Comparison of ENCODE assay signal across 24 cellular contexts in genomic region chr3:104412608-104413580, GRCh38.
"Had no signal": no experiment of that assay in that cellular context is flagged by ENCODE, and none has a peak within 500 bp of the region (broad histone marks: within the 10 kb centered on the region; RNA-seq: fewer than 3 reads in every experiment).

No MANE protein-coding gene starts in this region.

- H3K36me3 ChIP-seq: heart left ventricle, lower lobe of right lung, sigmoid colon, thyroid gland had no signal

- FAIRE-seq: endometrium, islet of Langerhans had no signal

- H3K4me1 ChIP-seq: heart left ventricle, lower lobe of right lung, sigmoid colon, thyroid gland had no signal

- H3K4me3 ChIP-seq: heart left ventricle, lower lobe of right lung, sigmoid colon, thyroid gland had no signal

- ATAC-seq: activated CD4-positive, alpha-beta T cell treated with anti-CD3 and anti-CD28 coated beads for 36 hours; activated T-cell treated with anti-CD3 and anti-CD28 coated beads, Interleukin-2, amount 50 U/mL, for 72 hours; heart left ventricle; left colon; lower lobe of right lung; naive thymus-derived CD4-positive, alpha-beta T cell had no signal

- H3K27me3 ChIP-seq: heart left ventricle, sigmoid colon, thyroid gland had no signal

- H3K9me3 ChIP-seq: heart left ventricle, lower lobe of right lung, sigmoid colon, thyroid gland had no signal

- H3K27ac ChIP-seq: heart left ventricle, lower lobe of right lung, sigmoid colon, thyroid gland had no signal

- DNase-seq: activated B cell treated with CpG ODN at 0.5 μM for 24 hours; activated CD4-positive, alpha-beta T cell treated with anti-CD3 and anti-CD28 coated beads for 36 hours; activated CD4-positive, alpha-beta T cell treated with anti-CD3 and anti-CD28 coated beads, Interleukin-2, amount 50 U/mL, for 48 hours; activated effector memory CD4-positive, alpha-beta T cell treated with Interleukin-2 at 50 U/mL for 16 hours; activated naive CD4-positive, alpha-beta T cell treated with anti-CD3 and anti-CD28 coated beads for 36 hours; activated naive CD8-positive, alpha-beta T cell treated with anti-CD3 and anti-CD28 coated beads, Interleukin-2, amount 10 ng/mL, durations not matched to agents 7 days and 5 days; activated T-cell treated with anti-CD3 and anti-CD28 coated beads, Interleukin-2, amount 50 U/mL, for 72 hours; amygdala; effector CD4-positive, alpha-beta T cell; erythroblast; heart left ventricle; left colon; lower lobe of right lung; naive thymus-derived CD4-positive, alpha-beta T cell; occipital lobe; posterior cingulate gyrus; sigmoid colon; stimulated activated CD4-positive, alpha-beta T cell treated with anti-CD3 and anti-CD28 coated beads, Interleukin-4, amount 100 ng/mL, for 1 hour; stimulated activated naive CD4-positive, alpha-beta T cell; T-helper 1 cell; T-helper 9 cell; thyroid gland had no signal
